Comparison of ENCODE assay signal across 12 cellular contexts in genomic region chr5:59685806-59686205, GRCh38.
DNase-seq lines count a peak whose midpoint lies in the region; ATAC-seq and TF ChIP-seq lines count a peak whose summit lies in the region.
"Had no signal": no experiment of that assay in that cellular context is flagged by ENCODE, and none has a peak within 500 bp of the region (broad histone marks: within the 10 kb centered on the region; RNA-seq: fewer than 3 reads in every experiment).

No MANE protein-coding gene starts in this region.

- no peak overlapping the region for H3K14ac ChIP-seq in neuronal stem cell (ENCODE audit: low read length)

- no peak overlapping the region for H3K27ac Mint-ChIP-seq in activated T-cell treated with anti-CD3 and anti-CD28 coated beads, Interleukin-2, amount 50 U/mL, for 72 hours

- H3K4me1 ChIP-seq in colonic mucosa = no peaks in the 10 kb centered on the region
- H3K4me1 ChIP-seq in neuronal stem cell (ENCODE audit: control insufficient read depth in 2 of 2, insufficient read depth in 1 of 2, low read depth in 1 of 2, low read length in 2 of 2) = no peaks in the 10 kb centered on the region

- no peak overlapping the region for H3K4ac ChIP-seq in neuronal stem cell (ENCODE audit: low read length)

- ATAC-seq in GM19397 (IDR thresholded peaks at IDR 0.05; ENCODE audit: unreplicated experiment) (peak; percentile 55), HG03108 (IDR thresholded peaks at IDR 0.05; ENCODE audit: unreplicated experiment) (peak; percentile 49)
- ATAC-seq in activated T-cell treated with anti-CD3 and anti-CD28 coated beads, Interleukin-2, amount 50 U/mL, for 72 hours (replicated peaks in 1 of 2) = no peak
- ATAC-seq: left ventricle myocardium superior had no signal

- no peak overlapping the region for H2AK5ac ChIP-seq in neuronal stem cell (ENCODE audit: low read depth, low read length)

- H2BK120ac ChIP-seq in neuronal stem cell (ENCODE audit: low read depth, low read length) = no peak overlapping the region

- no peaks in the 10 kb centered on the region for H3K36me3 Mint-ChIP-seq in activated T-cell treated with anti-CD3 and anti-CD28 coated beads, Interleukin-2, amount 50 U/mL, for 72 hours (ENCODE audit: insufficient read depth in 2 of 2)

- no peak overlapping the region for H4K91ac ChIP-seq in neuronal stem cell (ENCODE audit: low read depth, low read length, poor library complexity)

- H3K4me3 ChIP-seq in cardiac fibroblast (replicated peaks in 1 of 2; ENCODE audit: low read depth in 2 of 2, low read length in 2 of 2) (no peak overlapping the region), colonic mucosa (no peak overlapping the region), neuronal stem cell (ENCODE audit: low read length in 2 of 2) (no peak overlapping the region)
- H3K4me3 ChIP-seq: SK-N-MC, stomach had no signal

- H2AFZ ChIP-seq in neuronal stem cell (ENCODE audit: low read length) = no peak overlapping the region

- H3K9me3 Mint-ChIP-seq in activated T-cell treated with anti-CD3 and anti-CD28 coated beads, Interleukin-2, amount 50 U/mL, for 72 hours = peaks cover 0 to 2% of the 10 kb centered on the region in 2 donors

- H3K4me2 ChIP-seq in neuronal stem cell (ENCODE audit: insufficient read depth, low read length, poor library complexity, severe bottlenecking) = no peak overlapping the region

- H3K36me3 ChIP-seq in colonic mucosa (no peaks in the 10 kb centered on the region), neuronal stem cell (replicated peaks in 1 of 2; ENCODE audit: control insufficient read depth in 2 of 2, insufficient read depth in 2 of 2, low read length in 2 of 2) (no peaks in the 10 kb centered on the region)
- H3K36me3 ChIP-seq: stomach had no signal

- H4K8ac ChIP-seq in neuronal stem cell (ENCODE audit: low read depth, low read length) = no peak overlapping the region

- no peaks in the 10 kb centered on the region for H3K27me3 Mint-ChIP-seq in activated T-cell treated with anti-CD3 and anti-CD28 coated beads, Interleukin-2, amount 50 U/mL, for 72 hours (ENCODE audit: low read depth)

- H3K9me3 ChIP-seq in colonic mucosa (no peaks in the 10 kb centered on the region), neuronal stem cell (replicated peaks in 1 of 2; ENCODE audit: control insufficient read depth in 2 of 2, insufficient read depth in 1 of 2, low read depth in 1 of 2, low read length in 2 of 2) (no peaks in the 10 kb centered on the region)

- H3K18ac ChIP-seq in neuronal stem cell (ENCODE audit: low read length) = no peak overlapping the region

- no peak overlapping the region for H3K4me3 Mint-ChIP-seq in activated T-cell treated with anti-CD3 and anti-CD28 coated beads, Interleukin-2, amount 50 U/mL, for 72 hours

- no peak overlapping the region for H3K27ac ChIP-seq in colonic mucosa
- no peak overlapping the region for H3K27ac ChIP-seq in neuronal stem cell (replicated peaks; ENCODE audit: low read length)
- H3K27ac ChIP-seq: SK-N-MC, stomach had no signal

- no peak overlapping the region for H2BK5ac ChIP-seq in neuronal stem cell (ENCODE audit: low read length)

- H3K27me3 ChIP-seq in colonic mucosa = no peaks in the 10 kb centered on the region
- no peaks in the 10 kb centered on the region for H3K27me3 ChIP-seq in neuronal stem cell (ENCODE audit: control insufficient read depth in 3 of 3, insufficient read depth in 3 of 3, low read depth in 1 of 3, low read length in 3 of 3)
- H3K27me3 ChIP-seq: stomach had no signal

- no CpG with 5 or more reads among the region's 2 CpGs for WGBS in neuronal stem cell (ENCODE audit: extremely low coverage in 2 of 2, insufficient read length in 2 of 2, insufficient replicate concordance in 1 of 2), 2 donors

- intact Hi-C loops in colonic mucosa (cut with DNase I) = no loop called here

- H3K23ac ChIP-seq in neuronal stem cell (ENCODE audit: low read depth, low read length, poor library complexity) = no peak overlapping the region

- DNase-seq in DMS 273 treated with DMSO at 0.1 percent for 48 hours (lab: John Stamatoyannopoulos, UW) (peak; percentile 92), cardiac fibroblast (ENCODE audit: low read depth in 2 of 2) (peak; percentile 3 to 45), GM03348 (ENCODE audit: low spot score) (no peak), colonic mucosa (no peak), neuronal stem cell (ENCODE audit: low spot score) (no peak)
- DNase-seq in activated T-cell treated with anti-CD3 and anti-CD28 coated beads, Interleukin-2, amount 50 U/mL, for 72 hours = no peak
- DNase-seq: left ventricle myocardium superior, small intestine, stomach had no signal

- H3K79me1 ChIP-seq in neuronal stem cell (ENCODE audit: low read depth, low read length) = no peaks in the 10 kb centered on the region

- H2BK12ac ChIP-seq in neuronal stem cell (ENCODE audit: low read length) = no peak overlapping the region

- no peaks in the 10 kb centered on the region for H3K4me1 Mint-ChIP-seq in activated T-cell treated with anti-CD3 and anti-CD28 coated beads, Interleukin-2, amount 50 U/mL, for 72 hours (ENCODE audit: low read depth)

- TF ChIP-seq CTCF in cardiac fibroblast (IDR thresholded peaks at IDR 0.05; ENCODE audit: low read depth, low read length) (no peak), colonic mucosa (IDR thresholded peaks at IDR 0.05) (no peak)

- H2BK15ac ChIP-seq in neuronal stem cell (ENCODE audit: low read length) = no peak overlapping the region

- no peak overlapping the region for H3K9ac ChIP-seq in colonic mucosa (ENCODE audit: low read depth in 2 of 2, low read length in 2 of 2)
- H3K9ac ChIP-seq in neuronal stem cell (ENCODE audit: low read depth, low read length, poor library complexity) = no peak overlapping the region

Comparison
In these comparisons a context has a peak if more than half of its experiments do, and no peak if none do; other contexts are left out.
1. DNase-seq: peak in DMS 273 treated with DMSO at 0.1 percent for 48 hours (single experiment) and cardiac fibroblast (2 of 2); none in GM03348 (single experiment), colonic mucosa (single experiment), activated T-cell treated with anti-CD3 and anti-CD28 coated beads, Interleukin-2, amount 50 U/mL, for 72 hours (0 of 2) and neuronal stem cell (single experiment).
2. ATAC-seq: peak in GM19397 (single experiment) and HG03108 (single experiment); none in activated T-cell treated with anti-CD3 and anti-CD28 coated beads, Interleukin-2, amount 50 U/mL, for 72 hours (0 of 2).